Comparison of ENCODE assay signal across 9 cellular contexts in the genomic region with DNA sequence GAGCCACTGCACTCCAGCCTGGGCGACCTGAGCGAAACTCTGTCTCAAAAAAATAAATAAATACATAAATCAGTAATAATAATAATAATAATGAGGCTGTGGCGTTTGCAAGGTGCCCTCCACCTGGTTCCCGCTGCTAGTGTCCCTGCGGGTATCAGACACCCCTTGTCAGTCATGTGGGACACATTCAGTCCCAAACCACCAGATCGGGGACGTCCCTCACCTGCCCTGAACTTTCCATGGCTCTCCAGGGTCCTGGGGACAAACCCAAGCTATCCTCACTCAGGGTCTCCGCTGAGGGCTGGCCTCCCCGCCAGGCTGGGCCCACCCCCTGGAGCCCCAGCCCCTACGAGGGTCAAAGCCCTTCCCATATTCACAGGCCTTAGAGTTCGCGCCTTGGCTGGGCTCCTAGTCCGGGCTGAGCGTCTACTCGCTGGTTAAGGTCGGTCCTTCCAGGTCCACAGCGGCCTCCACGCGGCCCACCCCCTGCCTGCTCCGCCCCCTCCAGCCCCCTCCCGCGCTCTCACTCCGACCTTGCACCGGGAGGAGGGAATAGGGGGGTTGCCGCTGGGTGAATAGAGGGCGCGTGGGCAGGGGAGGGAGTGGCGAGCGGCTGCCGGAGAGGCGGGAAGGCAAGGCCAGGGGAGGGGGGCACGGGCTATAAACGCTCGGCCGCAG. TPM values are rescaled to one million over a fixed set of nuclear protein-coding genes. Genes with fewer than 3 reads are reported as not detected.
DNase-seq lines count a peak whose midpoint lies in the region; ATAC-seq and TF ChIP-seq lines count a peak whose summit lies in the region.
"Had no signal": no experiment of that assay in that cellular context is flagged by ENCODE, and none has a peak within 500 bp of the region (broad histone marks: within the 10 kb centered on the region; RNA-seq: fewer than 3 reads in every experiment).

No MANE protein-coding gene starts in this region.

- H3K4me1 ChIP-seq in OCI-LY1 (ENCODE audit: insufficient read depth, low read length, severe bottlenecking), result peaks cover 40% of the 10 kb centered on the region

- ATAC-seq in HG03025 (IDR thresholded peaks at IDR 0.05; ENCODE audit: low FRiP score, unreplicated experiment) (no peak), GM21515 (IDR thresholded peaks at IDR 0.05; ENCODE audit: unreplicated experiment) (no peak)

- peak overlapping the region; percentile 64 for H3K4me2 ChIP-seq in OCI-LY1 (ENCODE audit: low read length)

- H3F3A ChIP-seq in OCI-LY1 (ENCODE audit: insufficient read depth, low read length), result no peaks in the 10 kb centered on the region

- H3K9ac ChIP-seq in OCI-LY1 (ENCODE audit: low read length), result no peak overlapping the region; the same call in 1 of the 2 replicates

- TF ChIP-seq CTCF in OCI-LY1 (IDR thresholded peaks at IDR 0.05; ENCODE audit: low read length) (no peak), epithelial cell of proximal tubule (conservative IDR thresholded peaks at IDR 0.05; ENCODE audit: low read depth, low read length) (no peak)

- no peaks in the 10 kb centered on the region for H3K79me2 ChIP-seq in OCI-LY1 (ENCODE audit: insufficient read depth, low read length)

- DNase-seq in NCI-H2227 (lab: John Stamatoyannopoulos, UW; ENCODE audit: unreplicated experiment), result peak; percentile 53
- DNase-seq in NCI-H2227 treated with DMSO at 0.1 percent for 48 hours (lab: John Stamatoyannopoulos, UW), result no peak
- no peak for DNase-seq in epithelial cell of proximal tubule (ENCODE audit: low read depth)
- peak; percentile 51 for DNase-seq in stimulated activated CD4-positive, alpha-beta T cell treated with anti-CD3 and anti-CD28 coated beads, Interleukin-1b, Interleukin-23, amount 100 ng/mL, for 48 hours
- DNase-seq in NCI-H1436 treated with DMSO at 0.1 percent for 48 hours (lab: John Stamatoyannopoulos, UW), result no peak

- H3K36me3 ChIP-seq in OCI-LY1 (ENCODE audit: insufficient read depth, low read length), result no peaks in the 10 kb centered on the region

- H3K27ac ChIP-seq in OCI-LY1 (ENCODE audit: low read depth, low read length, poor library complexity, severe bottlenecking), result no peak overlapping the region

- H3K9me3 ChIP-seq in OCI-LY1 (ENCODE audit: low read length), result no peaks in the 10 kb centered on the region

- H3K4me3 ChIP-seq in OCI-LY1 (ENCODE audit: low read depth, low read length, poor library complexity, severe bottlenecking) (peak overlapping the region; percentile 41), epithelial cell of proximal tubule (ENCODE audit: low read depth, low read length) (peak overlapping the region; percentile 21)

- no peaks in the 10 kb centered on the region for H3K9me2 ChIP-seq in OCI-LY1 (ENCODE audit: low read depth, low read length)

- H4K20me1 ChIP-seq in OCI-LY1 (ENCODE audit: insufficient read depth, low read length), result no peaks in the 10 kb centered on the region

- H3K27me3 ChIP-seq in OCI-LY1 (ENCODE audit: insufficient read depth, low read length), result peaks cover 13% of the 10 kb centered on the region; the same call in 1 of the 2 replicates

- H2AFZ ChIP-seq in OCI-LY1 (ENCODE audit: low read length), result no peak overlapping the region

RNA-seq across cellular contexts. Expression of a gene that starts 0.3 kb away (rescaled TPM):
- 0.72 and 0.92 TPM in 2 replicates for total RNA-seq in epithelial cell of proximal tubule
- total RNA-seq: ureter had no signal

RNA-seq across cellular contexts. Expression of a gene that starts 3.8 kb away (rescaled TPM):
- total RNA-seq in epithelial cell of proximal tubule, result 49.8 and 60.0 TPM in 2 replicates

RNA-seq across cellular contexts. Expression of a gene that starts 9.1 kb away (rescaled TPM):
- total RNA-seq in epithelial cell of proximal tubule, result 26.6 and 37.0 TPM in 2 replicates

RNA-seq across cellular contexts. Expression of a gene that starts 23.5 kb away (rescaled TPM):
- not detected in 2 replicates for total RNA-seq in epithelial cell of proximal tubule
- total RNA-seq: ureter had no signal

RNA-seq across cellular contexts. Expression of a gene that starts 23.8 kb away (rescaled TPM):
- 53.5 and 57.4 TPM in 2 replicates for total RNA-seq in epithelial cell of proximal tubule

Comparison
In these comparisons a context has a peak if more than half of its experiments do, and no peak if none do; other contexts are left out.
1. DNase-seq: peak in NCI-H2227 (single experiment) and stimulated activated CD4-positive, alpha-beta T cell treated with anti-CD3 and anti-CD28 coated beads, Interleukin-1b, Interleukin-23, amount 100 ng/mL, for 48 hours (single experiment); none in NCI-H2227 treated with DMSO at 0.1 percent for 48 hours (single experiment), epithelial cell of proximal tubule (single experiment) and NCI-H1436 treated with DMSO at 0.1 percent for 48 hours (single experiment).